Comparison of ENCODE assay signal across 8 cellular contexts in genomic region chr6:151763938-151764680, GRCh38. TPM values are rescaled to one million over a fixed set of nuclear protein-coding genes. Genes with fewer than 3 reads are reported as not detected.
DNase-seq lines count a peak whose midpoint lies in the region; ATAC-seq and TF ChIP-seq lines count a peak whose summit lies in the region.

No MANE protein-coding gene starts in this region.

- peak in 5 of 6 experiments; percentile 17 to 58 (median 37) for TF ChIP-seq CTCF in esophagus squamous epithelium (IDR thresholded peaks at IDR 0.05)

- intact Hi-C loops in esophagus squamous epithelium (cut with DNase I), result loop anchor here (10.0 kb wide), 2 partner anchors 361 to 501 kb away; no protein-coding TSS in a partner anchor

- H3K36me3 Mint-ChIP-seq in T-helper 2 cell treated with Interferon-gamma antibody and Interleukin-4, amounts not matched to agents 5 μg/mL and 100 μg/mL, for 36 hours (ENCODE audit: low read depth), result no peaks in the 10 kb centered on the region

- H3K27me3 ChIP-seq in esophagus squamous epithelium (no peaks in the 10 kb centered on the region), mucosa of rectum (ENCODE audit: control insufficient read depth in 2 of 2, insufficient read depth in 2 of 2, low read length in 2 of 2) (no peaks in the 10 kb centered on the region)

- ATAC-seq in HG02759 (IDR thresholded peaks at IDR 0.05; ENCODE audit: unreplicated experiment), result peak; percentile 84

- WGBS in esophagus squamous epithelium, 2 donors, result 13 to 23% methylated on average over 20 of the region's 20 CpGs

- H3K27ac Mint-ChIP-seq in T-helper 2 cell treated with Interferon-gamma antibody and Interleukin-4, amounts not matched to agents 5 μg/mL and 100 μg/mL, for 36 hours, result no peak overlapping the region

- H3K4me3 ChIP-seq in esophagus squamous epithelium, result peak overlapping the region; percentile 29 to 61 (median 36)
- peak overlapping the region; percentile 4 to 42 for H3K4me3 ChIP-seq in mucosa of rectum (ENCODE audit: low read length in 2 of 2)

- DNase-seq in T-helper 2 cell treated with Interferon-gamma antibody and Interleukin-4, amounts not matched to agents 5 μg/mL and 100 μg/mL, for 36 hours (ENCODE audit: low spot score), result peak; percentile 20
- DNase-seq in T-helper 2 cell (no peak), NCI-H1092 (lab: John Stamatoyannopoulos, UW) (peak; percentile 2), esophagus squamous epithelium (lab: John Stamatoyannopoulos, UW) (no peak), substantia nigra (lab: John Stamatoyannopoulos, UW) (peak in 38 of 49 donors; percentile 1 to 59 (median 32))
- peak; percentile 67 for DNase-seq in activated CD8-positive, alpha-beta memory T cell treated with anti-CD3 and anti-CD28 coated beads, Interleukin-2, amount 50 U/mL, for 48 hours

- H3K9me3 ChIP-seq in esophagus squamous epithelium (no peaks in the 10 kb centered on the region), mucosa of rectum (ENCODE audit: control insufficient read depth in 2 of 2, low read length in 2 of 2) (no peaks in the 10 kb centered on the region)

- H3K27ac ChIP-seq in esophagus squamous epithelium (peak overlapping the region; percentile 62 to 79 (median 70)), mucosa of rectum (ENCODE audit: low read depth in 2 of 2, low read length in 2 of 2) (no peak overlapping the region), substantia nigra (ENCODE audit: low read depth, low read length, poor library complexity, severe bottlenecking) (no peak overlapping the region)

- no peak overlapping the region for H3K9ac ChIP-seq in mucosa of rectum (ENCODE audit: low read depth in 1 of 2, low read length in 2 of 2)

- peaks cover 15% of the 10 kb centered on the region for H3K27me3 Mint-ChIP-seq in T-helper 2 cell treated with Interferon-gamma antibody and Interleukin-4, amounts not matched to agents 5 μg/mL and 100 μg/mL, for 36 hours (ENCODE audit: low read depth)

- no peak overlapping the region for H3K4me3 Mint-ChIP-seq in T-helper 2 cell treated with Interferon-gamma antibody and Interleukin-4, amounts not matched to agents 5 μg/mL and 100 μg/mL, for 36 hours

- no peaks in the 10 kb centered on the region for H3K9me3 Mint-ChIP-seq in T-helper 2 cell treated with Interferon-gamma antibody and Interleukin-4, amounts not matched to agents 5 μg/mL and 100 μg/mL, for 36 hours

- H3K4me1 Mint-ChIP-seq in T-helper 2 cell treated with Interferon-gamma antibody and Interleukin-4, amounts not matched to agents 5 μg/mL and 100 μg/mL, for 36 hours (ENCODE audit: low read depth), result peaks cover 20% of the 10 kb centered on the region

- H3K36me3 ChIP-seq in esophagus squamous epithelium, result no peaks in the 10 kb centered on the region
- H3K36me3 ChIP-seq in mucosa of rectum (ENCODE audit: control insufficient read depth in 2 of 2, insufficient read depth in 2 of 2, low read length in 2 of 2), result no peaks in the 10 kb centered on the region

- TF ChIP-seq POLR2A in esophagus squamous epithelium (IDR thresholded peaks at IDR 0.05), result no peak

- H3K4me1 ChIP-seq in esophagus squamous epithelium (peaks cover 0 to 28% (median 0%) of the 10 kb centered on the region in 3 donors), mucosa of rectum (ENCODE audit: control insufficient read depth in 2 of 2, insufficient read depth in 2 of 2, low read length in 2 of 2) (no peaks in the 10 kb centered on the region)

RNA-seq across cellular contexts. Expression of gene ESR1, which starts 43.4 kb away (rescaled TPM):
- 1 to 10 TPM in 1 of 4 donors, under 1 TPM in 2, not detected in 1; 0.40 to 1.1 (median 0.95) TPM for total RNA-seq in esophagus squamous epithelium

Comparison
In these comparisons a context has a peak if more than half of its experiments do, and no peak if none do; other contexts are left out.
1. DNase-seq: peak in T-helper 2 cell treated with Interferon-gamma antibody and Interleukin-4, amounts not matched to agents 5 μg/mL and 100 μg/mL, for 36 hours (single experiment), NCI-H1092 (single experiment), activated CD8-positive, alpha-beta memory T cell treated with anti-CD3 and anti-CD28 coated beads, Interleukin-2, amount 50 U/mL, for 48 hours (single experiment) and substantia nigra (38 of 49); none in T-helper 2 cell (0 of 5) and esophagus squamous epithelium (single experiment).
2. H3K27ac ChIP-seq: peak in esophagus squamous epithelium (4 of 4); none in mucosa of rectum (0 of 2) and substantia nigra (single experiment).